In genomic region chr20:33647603-33648395, GRCh38 we compare ENCODE assay signal across 10 cellular contexts. TPM values are rescaled to one million over a fixed set of nuclear protein-coding genes. Genes with fewer than 3 reads are reported as not detected.
A peak's percentile ranks its signal among the peaks of the same experiment; 100 is the strongest.
DNase-seq lines count a peak whose midpoint lies in the region; ATAC-seq and TF ChIP-seq lines count a peak whose summit lies in the region.
"Had no signal": no experiment of that assay in that cellular context is flagged by ENCODE, and none has a peak within 500 bp of the region (broad histone marks: within the 10 kb centered on the region; RNA-seq: fewer than 3 reads in every experiment).

No MANE protein-coding gene starts in this region.

- TF ChIP-seq CTCF in activated CD8-positive, alpha-beta T cell treated with anti-CD3 and anti-CD28 coated beads for 36 hours (IDR thresholded peaks at IDR 0.05), result no peak
- no peak for TF ChIP-seq CTCF in fibroblast of pulmonary artery (IDR thresholded peaks at IDR 0.05; ENCODE audit: low read length, missing control alignments)
- TF ChIP-seq CTCF in thoracic aorta (IDR thresholded peaks at IDR 0.05), result no peak

- H3K4me1 Mint-ChIP-seq in activated CD8-positive, alpha-beta T cell treated with anti-CD3 and anti-CD28 coated beads, Interleukin-2, amount 10 ng/mL, durations not matched to agents 7 days and 5 days (ENCODE audit: low read depth), result peaks cover 15% of the 10 kb centered on the region
- peaks cover 32% of the 10 kb centered on the region for H3K4me1 Mint-ChIP-seq in activated CD8-positive, alpha-beta T cell treated with anti-CD3 and anti-CD28 coated beads for 36 hours (ENCODE audit: low read depth)

- ATAC-seq in activated CD8-positive, alpha-beta T cell treated with anti-CD3 and anti-CD28 coated beads, Interleukin-2, amount 10 ng/mL, durations not matched to agents 7 days and 5 days, result peak; percentile 48
- no peak for ATAC-seq in activated CD8-positive, alpha-beta T cell treated with anti-CD3 and anti-CD28 coated beads for 36 hours
- ATAC-seq in thoracic aorta (ENCODE audit: insufficient number of reproducible peaks, low FRiP score, low read depth) (peak; percentile 64), GM18505 (IDR thresholded peaks at IDR 0.05; ENCODE audit: unreplicated experiment) (no peak)

- H3K4me1 ChIP-seq in thoracic aorta (ENCODE audit: control insufficient read depth in 1 of 2, low read depth in 2 of 2), result peaks cover 15 to 31% of the 10 kb centered on the region in 2 donors

- intact Hi-C loops in activated CD8-positive, alpha-beta T cell treated with anti-CD3 and anti-CD28 coated beads for 36 hours (cut with micrococcal nuclease), result no loop called here

- no peaks in the 10 kb centered on the region for H3K27me3 Mint-ChIP-seq in activated CD8-positive, alpha-beta T cell treated with anti-CD3 and anti-CD28 coated beads, Interleukin-2, amount 10 ng/mL, durations not matched to agents 7 days and 5 days (ENCODE audit: low read depth)
- no peaks in the 10 kb centered on the region for H3K27me3 Mint-ChIP-seq in activated CD8-positive, alpha-beta T cell treated with anti-CD3 and anti-CD28 coated beads for 36 hours

- no peaks in the 10 kb centered on the region for H3K27me3 ChIP-seq in thoracic aorta (replicated peaks; ENCODE audit: insufficient read depth)

- POLR2A ChIA-PET in activated CD8-positive, alpha-beta T cell treated with anti-CD3 and anti-CD28 coated beads, Interleukin-2, amount 10 ng/mL, durations not matched to agents 7 days and 5 days (lab: Charles Lee), result no interaction called here
- POLR2A ChIA-PET in activated CD8-positive, alpha-beta T cell treated with anti-CD3 and anti-CD28 coated beads for 36 hours (lab: Charles Lee), result interaction anchor here (0.6 to 1.6 kb wide), 4 partner anchors 9 to 104 kb away, joined by 3 to 4 read pairs (median 3); no protein-coding TSS in a partner anchor

- peak; percentile 34 for DNase-seq in activated CD8-positive, alpha-beta T cell treated with anti-CD3 and anti-CD28 coated beads, Interleukin-2, amount 10 ng/mL, durations not matched to agents 7 days and 5 days
- no peak for DNase-seq in activated CD8-positive, alpha-beta T cell treated with anti-CD3 and anti-CD28 coated beads for 36 hours
- DNase-seq in LHCN-M2 (ENCODE audit: low read depth) (peak; percentile 81), fibroblast of pulmonary artery (ENCODE audit: low read depth) (peak; percentile 43), thoracic aorta (ENCODE audit: low spot score) (no peak), DMS153 treated with DMSO at 0.1 percent for 48 hours (lab: John Stamatoyannopoulos, UW; ENCODE audit: unreplicated experiment) (no peak), COLO668 (lab: John Stamatoyannopoulos, UW; ENCODE audit: unreplicated experiment) (no peak)
- DNase-seq: DND-41, NCI-H187 had no signal

- peaks cover 24% of the 10 kb centered on the region for H3K36me3 ChIP-seq in thoracic aorta

- H3K27ac ChIP-seq in thoracic aorta, result peak overlapping the region; percentile 45 to 48

- CTCF ChIA-PET in activated CD8-positive, alpha-beta T cell treated with anti-CD3 and anti-CD28 coated beads, Interleukin-2, amount 10 ng/mL, durations not matched to agents 7 days and 5 days (lab: Charles Lee), result interaction anchor here (1.1 to 1.7 kb wide), 2 partner anchors 19 to 52 kb away, joined by 5 to 6 read pairs; partner anchors contain the start of gene ACTL10
- CTCF ChIA-PET in activated CD8-positive, alpha-beta T cell treated with anti-CD3 and anti-CD28 coated beads for 36 hours (lab: Charles Lee), result interaction anchor here (1.1 to 2.1 kb wide), 2 partner anchors 9 to 20 kb away, joined by 3 to 7 read pairs; partner anchors contain the start of gene ACTL10

- H3K9me3 Mint-ChIP-seq in activated CD8-positive, alpha-beta T cell treated with anti-CD3 and anti-CD28 coated beads, Interleukin-2, amount 10 ng/mL, durations not matched to agents 7 days and 5 days (ENCODE audit: insufficient read depth), result no peaks in the 10 kb centered on the region
- H3K9me3 Mint-ChIP-seq in activated CD8-positive, alpha-beta T cell treated with anti-CD3 and anti-CD28 coated beads for 36 hours, result no peaks in the 10 kb centered on the region

- H3K4me3 Mint-ChIP-seq in activated CD8-positive, alpha-beta T cell treated with anti-CD3 and anti-CD28 coated beads, Interleukin-2, amount 10 ng/mL, durations not matched to agents 7 days and 5 days, result no peak overlapping the region
- H3K4me3 Mint-ChIP-seq in activated CD8-positive, alpha-beta T cell treated with anti-CD3 and anti-CD28 coated beads for 36 hours, result no peak overlapping the region

- no peak overlapping the region for H3K4me3 ChIP-seq in fibroblast of pulmonary artery (replicated peaks; ENCODE audit: low read depth, low read length)
- peak overlapping the region; percentile 62 for H3K4me3 ChIP-seq in thoracic aorta

- H3K36me3 Mint-ChIP-seq in activated CD8-positive, alpha-beta T cell treated with anti-CD3 and anti-CD28 coated beads, Interleukin-2, amount 10 ng/mL, durations not matched to agents 7 days and 5 days (ENCODE audit: low read depth), result peaks cover 16% of the 10 kb centered on the region
- peaks cover 9% of the 10 kb centered on the region for H3K36me3 Mint-ChIP-seq in activated CD8-positive, alpha-beta T cell treated with anti-CD3 and anti-CD28 coated beads for 36 hours (ENCODE audit: low read depth)

- H3K9me3 ChIP-seq in thoracic aorta, result no peaks in the 10 kb centered on the region

- H3K27ac Mint-ChIP-seq in activated CD8-positive, alpha-beta T cell treated with anti-CD3 and anti-CD28 coated beads, Interleukin-2, amount 10 ng/mL, durations not matched to agents 7 days and 5 days, result peak overlapping the region; percentile 23
- H3K27ac Mint-ChIP-seq in activated CD8-positive, alpha-beta T cell treated with anti-CD3 and anti-CD28 coated beads for 36 hours, result no peak overlapping the region

- TF ChIP-seq POLR2A in GM18505 (IDR thresholded peaks at IDR 0.05; ENCODE audit: borderline replicate concordance, extremely low read depth, insufficient read depth, insufficient read length), result no peak

RNA-seq across cellular contexts. Expression of gene C20orf144, which starts 14.3 kb away (rescaled TPM):
- total RNA-seq in activated CD8-positive, alpha-beta T cell treated with anti-CD3 and anti-CD28 coated beads, Interleukin-2, amount 10 ng/mL, durations not matched to agents 7 days and 5 days, result under 1 TPM; 0.16 to 0.21 TPM
- total RNA-seq in activated CD8-positive, alpha-beta T cell treated with anti-CD3 and anti-CD28 coated beads for 36 hours, result under 1 TPM; 0.29 to 0.36 TPM
- total RNA-seq in LHCN-M2 (2014; rRNA removed), result 0.06 and 0.11 TPM in 2 replicates
- 0.21 TPM for polyA plus RNA-seq in LHCN-M2 (2012)
- total RNA-seq in thoracic aorta, result not detected

RNA-seq across cellular contexts. Expression of gene ACTL10, which starts 18.9 kb away (rescaled TPM):
- total RNA-seq in activated CD8-positive, alpha-beta T cell treated with anti-CD3 and anti-CD28 coated beads, Interleukin-2, amount 10 ng/mL, durations not matched to agents 7 days and 5 days, result 1 to 10 TPM; 2.9 to 3.2 TPM
- total RNA-seq in activated CD8-positive, alpha-beta T cell treated with anti-CD3 and anti-CD28 coated beads for 36 hours, result 1 to 10 TPM; 2.4 TPM
- total RNA-seq in LHCN-M2 (2014; rRNA removed) (0.11 and 0.96 TPM in 2 replicates), thoracic aorta (1 to 10 TPM; 2.6 to 3.1 TPM)
- 0.18 TPM for polyA plus RNA-seq in LHCN-M2 (2012)

RNA-seq across cellular contexts. Expression of gene NECAB3, which starts 26.4 kb away (rescaled TPM):
- total RNA-seq in activated CD8-positive, alpha-beta T cell treated with anti-CD3 and anti-CD28 coated beads, Interleukin-2, amount 10 ng/mL, durations not matched to agents 7 days and 5 days, result 10 to 100 TPM; 28.4 to 38.2 TPM
- 10 to 100 TPM; 13.7 to 16.0 TPM for total RNA-seq in activated CD8-positive, alpha-beta T cell treated with anti-CD3 and anti-CD28 coated beads for 36 hours
- total RNA-seq in LHCN-M2 (2014; rRNA removed) (43.4 and 47.5 TPM in 2 replicates), thoracic aorta (10 to 100 TPM; 24.0 to 29.6 TPM)
- 19.7 TPM for polyA plus RNA-seq in LHCN-M2 (2012)

RNA-seq across cellular contexts. Expression of gene E2F1, which starts 38.4 kb away (rescaled TPM):
- total RNA-seq in activated CD8-positive, alpha-beta T cell treated with anti-CD3 and anti-CD28 coated beads, Interleukin-2, amount 10 ng/mL, durations not matched to agents 7 days and 5 days, result 10 to 100 TPM; 74.5 to 80.8 TPM
- total RNA-seq in activated CD8-positive, alpha-beta T cell treated with anti-CD3 and anti-CD28 coated beads for 36 hours, result 10 to 100 TPM; 71.2 to 72.0 TPM
- total RNA-seq in LHCN-M2 (2014; rRNA removed), result 56.2 and 64.2 TPM in 2 replicates
- polyA plus RNA-seq in LHCN-M2 (2012), result 32.1 TPM
- under 1 TPM; 0.68 to 0.92 TPM for total RNA-seq in thoracic aorta

Comparison
In these comparisons a context has a peak if more than half of its experiments do, and no peak if none do; other contexts are left out.
1. ATAC-seq: peak in activated CD8-positive, alpha-beta T cell treated with anti-CD3 and anti-CD28 coated beads, Interleukin-2, amount 10 ng/mL, durations not matched to agents 7 days and 5 days (single experiment) and thoracic aorta (single experiment); none in activated CD8-positive, alpha-beta T cell treated with anti-CD3 and anti-CD28 coated beads for 36 hours (single experiment) and GM18505 (single experiment).
2. DNase-seq: peak in activated CD8-positive, alpha-beta T cell treated with anti-CD3 and anti-CD28 coated beads, Interleukin-2, amount 10 ng/mL, durations not matched to agents 7 days and 5 days (single experiment), LHCN-M2 (single experiment) and fibroblast of pulmonary artery (single experiment); none in activated CD8-positive, alpha-beta T cell treated with anti-CD3 and anti-CD28 coated beads for 36 hours (single experiment), thoracic aorta (single experiment), DMS153 treated with DMSO at 0.1 percent for 48 hours (single experiment) and COLO668 (single experiment).